27 cellular contexts compared by ENCODE assay signal in the genomic region with DNA sequence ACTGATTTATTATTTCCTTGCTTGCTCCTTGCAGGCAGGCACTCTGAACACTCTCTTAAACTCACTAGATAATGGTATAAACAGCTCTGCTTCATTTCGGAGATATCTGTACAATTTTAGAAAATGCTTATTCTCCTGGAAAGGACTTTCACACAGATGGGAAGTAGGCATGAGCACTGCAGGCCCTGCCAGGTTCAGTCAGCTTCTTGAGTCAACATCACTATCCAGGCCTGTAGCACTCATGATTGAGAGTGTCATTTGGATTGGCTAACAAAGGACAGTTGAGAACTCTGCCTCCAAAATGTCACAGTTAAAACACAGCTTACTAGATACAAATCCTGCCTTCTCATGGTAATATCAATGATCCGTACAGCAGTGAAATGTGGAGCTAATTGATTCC.
DNase-seq lines count a peak whose midpoint lies in the region; ATAC-seq and TF ChIP-seq lines count a peak whose summit lies in the region.
"Had no signal": no experiment of that assay in that cellular context is flagged by ENCODE, and none has a peak within 500 bp of the region (broad histone marks: within the 10 kb centered on the region; RNA-seq: fewer than 3 reads in every experiment).

No MANE protein-coding gene starts in this region.

- BruUV-seq in Panc1 (replicated peaks; lab: Mats Ljungman, UMichigan) = no TSS peak

- H3K4me1 ChIP-seq in Panc1 (ENCODE audit: control insufficient read depth, insufficient read depth, low read length) (peaks cover 14% of the 10 kb centered on the region), foreskin keratinocyte (peaks cover 45% of the 10 kb centered on the region), osteoblast (ENCODE audit: insufficient read depth, low read length) (peaks cover 21% of the 10 kb centered on the region), right atrium auricular region (peaks cover 0 to 8% of the 10 kb centered on the region in 2 donors)
- H3K4me1 ChIP-seq: adrenal gland, testis, uterus had no signal

- intact Hi-C loops in Panc1 (cut with micrococcal nuclease; ENCODE audit: unreplicated experiment) = no loop called here

- DNase-seq in G401 (ENCODE audit: low spot score) = peak; percentile 85
- DNase-seq in Panc1 (ENCODE audit: low read depth, low spot score) = peak; percentile 20
- peak in 1 of 2 donors; percentile 37 for DNase-seq in foreskin keratinocyte
- DNase-seq in osteoblast (ENCODE audit: insufficient read length, low spot score, missing footprints) = no peak
- no peak for DNase-seq in right atrium auricular region (ENCODE audit: low spot score)
- no peak for DNase-seq in T-helper 2 cell treated with Interferon-gamma antibody and Interleukin-4, amounts not matched to agents 5 μg/mL and 100 μg/mL, for 36 hours (ENCODE audit: low spot score)
- DNase-seq in activated CD8-positive, alpha-beta memory T cell treated with anti-CD3 and anti-CD28 coated beads, Interleukin-2, amount 50 U/mL, for 4 hours = no peak
- DNase-seq: activated CD4-positive, alpha-beta T cell treated with anti-CD3 and anti-CD28 coated beads for 36 hours; activated naive CD4-positive, alpha-beta T cell; activated T-cell treated with anti-CD3 and anti-CD28 coated beads, Interleukin-2, amount 50 U/mL, for 24 hours; adrenal gland; cortex of kidney; endodermal cell; MG63; NCI-H1417 treated with DMSO at 0.1 percent for 48 hours; NCI-H2171; ovary; stimulated activated CD4-positive, alpha-beta T cell treated with anti-CD3 and anti-CD28 coated beads, Interleukin-12 subunit alpha, Interleukin-12 subunit beta, amount 100 ng/mL, for 4 hours; stimulated activated CD4-positive, alpha-beta T cell treated with anti-CD3 and anti-CD28 coated beads, Interleukin-4, amount 100 ng/mL, for 24 hours; stimulated activated naive CD4-positive, alpha-beta T cell; T-helper 17 cell; testis; uterus had no signal

- H3K36me3 ChIP-seq in Panc1 (ENCODE audit: control insufficient read depth, insufficient read depth, low read length) (no peaks in the 10 kb centered on the region), osteoblast (ENCODE audit: insufficient read depth, low read length) (no peaks in the 10 kb centered on the region), right atrium auricular region (no peaks in the 10 kb centered on the region)
- H3K36me3 ChIP-seq: adrenal gland, MG63, ovary, uterus had no signal

- H3K79me2 ChIP-seq in osteoblast (ENCODE audit: insufficient read depth, low read length) = no peaks in the 10 kb centered on the region

- no peak overlapping the region for H3K4me3 Mint-ChIP-seq in T-helper 2 cell treated with Interferon-gamma antibody and Interleukin-4, amounts not matched to agents 5 μg/mL and 100 μg/mL, for 36 hours
- H3K4me3 Mint-ChIP-seq: activated CD4-positive, alpha-beta T cell treated with anti-CD3 and anti-CD28 coated beads for 36 hours; activated T-cell treated with anti-CD3 and anti-CD28 coated beads, Interleukin-2, amount 50 U/mL, for 24 hours; CD14-positive monocyte; endodermal cell; T-helper 17 cell had no signal

- H3K27me3 ChIP-seq in Panc1 (ENCODE audit: control insufficient read depth, insufficient read depth, low read length) = no peaks in the 10 kb centered on the region
- no peaks in the 10 kb centered on the region for H3K27me3 ChIP-seq in foreskin keratinocyte
- H3K27me3 ChIP-seq in osteoblast (ENCODE audit: insufficient read depth, low read length) = no peaks in the 10 kb centered on the region
- no peaks in the 10 kb centered on the region for H3K27me3 ChIP-seq in right atrium auricular region
- H3K27me3 ChIP-seq: adrenal gland, MG63, ovary, testis, uterus had no signal

- no peak overlapping the region for H3K27ac Mint-ChIP-seq in T-helper 2 cell treated with Interferon-gamma antibody and Interleukin-4, amounts not matched to agents 5 μg/mL and 100 μg/mL, for 36 hours
- H3K27ac Mint-ChIP-seq: activated CD4-positive, alpha-beta T cell treated with anti-CD3 and anti-CD28 coated beads for 36 hours; activated T-cell treated with anti-CD3 and anti-CD28 coated beads, Interleukin-2, amount 50 U/mL, for 24 hours; endodermal cell; T-helper 17 cell had no signal

- H3K4me3 ChIP-seq in Panc1 (ENCODE audit: low read depth in 2 of 2, low read length in 2 of 2) (no peak overlapping the region), osteoblast (ENCODE audit: insufficient read depth, low read length) (no peak overlapping the region), right atrium auricular region (no peak overlapping the region)
- H3K4me3 ChIP-seq: adrenal gland, K562, MG63, ovary, SK-N-MC, testis, uterus had no signal

- no peaks in the 10 kb centered on the region for H3K4me1 Mint-ChIP-seq in T-helper 2 cell treated with Interferon-gamma antibody and Interleukin-4, amounts not matched to agents 5 μg/mL and 100 μg/mL, for 36 hours (ENCODE audit: low read depth)
- H3K4me1 Mint-ChIP-seq: activated CD4-positive, alpha-beta T cell treated with anti-CD3 and anti-CD28 coated beads for 36 hours; T-helper 17 cell had no signal

- no peak overlapping the region for H3K4me2 ChIP-seq in osteoblast (ENCODE audit: insufficient read depth, low read length)

- H2AFZ ChIP-seq in osteoblast (ENCODE audit: low read length) = peak overlapping the region; percentile 7

- no peak for TF ChIP-seq CTCF in Panc1 (IDR thresholded peaks at IDR 0.05)
- no peak for TF ChIP-seq CTCF in foreskin keratinocyte (conservative IDR thresholded peaks at IDR 0.05)
- TF ChIP-seq CTCF in osteoblast (IDR thresholded peaks at IDR 0.05; ENCODE audit: extremely low read depth, low read depth, low read length) = no peak
- no peak for TF ChIP-seq CTCF in right atrium auricular region (IDR thresholded peaks at IDR 0.05)

- peak overlapping the region; percentile 66 for H3K27ac ChIP-seq in Panc1 (ENCODE audit: low read length)
- peak overlapping the region; percentile 87 for H3K27ac ChIP-seq in foreskin keratinocyte
- no peak overlapping the region for H3K27ac ChIP-seq in osteoblast (ENCODE audit: low read depth, low read length)
- H3K27ac ChIP-seq in right atrium auricular region = no peak overlapping the region
- H3K27ac ChIP-seq: adrenal gland, ovary, SK-N-MC, testis, uterus had no signal

- no peak for ATAC-seq in Panc1
- no peak for ATAC-seq in foreskin keratinocyte
- ATAC-seq in HG03442 (IDR thresholded peaks at IDR 0.05; ENCODE audit: unreplicated experiment) = no peak
- ATAC-seq: activated CD4-positive, alpha-beta T cell treated with anti-CD3 and anti-CD28 coated beads for 36 hours; K562; T-helper 17 cell had no signal

- CTCF ChIA-PET in Panc1 (lab: Charles Lee) = no interaction called here

- H3K27me3 Mint-ChIP-seq in T-helper 2 cell treated with Interferon-gamma antibody and Interleukin-4, amounts not matched to agents 5 μg/mL and 100 μg/mL, for 36 hours (ENCODE audit: low read depth) = no peaks in the 10 kb centered on the region
- H3K27me3 Mint-ChIP-seq: activated CD4-positive, alpha-beta T cell treated with anti-CD3 and anti-CD28 coated beads for 36 hours; activated T-cell treated with anti-CD3 and anti-CD28 coated beads, Interleukin-2, amount 50 U/mL, for 24 hours; T-helper 17 cell had no signal

- peaks cover 10% of the 10 kb centered on the region for H3K9me3 Mint-ChIP-seq in T-helper 2 cell treated with Interferon-gamma antibody and Interleukin-4, amounts not matched to agents 5 μg/mL and 100 μg/mL, for 36 hours
- H3K9me3 Mint-ChIP-seq: activated T-cell treated with anti-CD3 and anti-CD28 coated beads, Interleukin-2, amount 50 U/mL, for 24 hours; endodermal cell had no signal

- H4K20me1 ChIP-seq in osteoblast (ENCODE audit: insufficient read depth, low read length) = no peaks in the 10 kb centered on the region

- in situ Hi-C loops in G401 (cut with HindIII; ENCODE audit: low sequenced_read_pairs) (no loop called here), Panc1 (cut with HindIII; ENCODE audit: low pct_unique_long_range_greater_than_20kb, low sequenced_read_pairs) (no loop called here)

- POLR2A ChIA-PET in Panc1 (lab: Charles Lee) = no interaction called here

- no peaks in the 10 kb centered on the region for H3K36me3 Mint-ChIP-seq in T-helper 2 cell treated with Interferon-gamma antibody and Interleukin-4, amounts not matched to agents 5 μg/mL and 100 μg/mL, for 36 hours (ENCODE audit: low read depth)
- H3K36me3 Mint-ChIP-seq: CD14-positive monocyte had no signal

- no peaks in the 10 kb centered on the region; the same call in 1 of the 2 replicates for H3K9me3 ChIP-seq in Panc1 (ENCODE audit: control insufficient read depth, insufficient read depth, low read depth, low read length)
- H3K9me3 ChIP-seq in osteoblast (ENCODE audit: low read depth, low read length) = peaks cover 2% of the 10 kb centered on the region
- H3K9me3 ChIP-seq in right atrium auricular region = no peaks in the 10 kb centered on the region
- H3K9me3 ChIP-seq: adrenal gland, ovary, testis, uterus had no signal

Comparison
In these comparisons a context has a peak if more than half of its experiments do, and no peak if none do; other contexts are left out.
1. DNase-seq: peak in G401 (single experiment) and Panc1 (single experiment); none in osteoblast (single experiment), right atrium auricular region (single experiment), T-helper 2 cell treated with Interferon-gamma antibody and Interleukin-4, amounts not matched to agents 5 μg/mL and 100 μg/mL, for 36 hours (single experiment) and activated CD8-positive, alpha-beta memory T cell treated with anti-CD3 and anti-CD28 coated beads, Interleukin-2, amount 50 U/mL, for 4 hours (single experiment).
2. H3K27ac ChIP-seq: peak in Panc1 (single experiment) and foreskin keratinocyte (single experiment); none in osteoblast (single experiment) and right atrium auricular region (0 of 2).